ENCODE assay signal across 22 cellular contexts in genomic region chr14:90549794-90550591, GRCh38.
A peak's percentile ranks its signal among the peaks of the same experiment; 100 is the strongest.
DNase-seq lines count a peak whose midpoint lies in the region; ATAC-seq, FAIRE-seq and TF ChIP-seq lines count a peak whose summit lies in the region.
"Had no signal": no experiment of that assay in that cellular context is flagged by ENCODE, and none has a peak within 500 bp of the region (broad histone marks: within the 10 kb centered on the region; RNA-seq: fewer than 3 reads in every experiment).

No MANE protein-coding gene starts in this region.

- no peak for FAIRE-seq in D721Med (lab: Jason Lieb, UNC)
- FAIRE-seq: GM18507 had no signal

- no peak for TF ChIP-seq CTCF in D721Med (IDR thresholded peaks at IDR 0.05; ENCODE audit: insufficient read depth, missing control alignments)

- intact Hi-C loops in dendritic cell treated with granulocyte-macrophage colony-stimulating factor and Interleukin-4, amounts not matched to agents 40 ng/mL and 50 ng/mL, for 4 days (cut with micrococcal nuclease), result no loop called here
- intact Hi-C loops in Right ventricle myocardium inferior (cut with DNase I), result loop anchor here (5.0 kb wide), 1 partner anchor 38 kb away; no protein-coding TSS in a partner anchor

- peak overlapping the region; percentile 81 for H3K27ac Mint-ChIP-seq in dendritic cell treated with granulocyte-macrophage colony-stimulating factor and Interleukin-4, amounts not matched to agents 40 ng/mL and 50 ng/mL, for 4 days
- H3K27ac Mint-ChIP-seq: CD4-positive, alpha-beta memory T cell; IgD-negative memory B cell had no signal

- H3K14ac ChIP-seq in neuronal stem cell (ENCODE audit: low read length), result no peak overlapping the region

- no peak overlapping the region for H4K8ac ChIP-seq in neuronal stem cell (ENCODE audit: low read depth, low read length)

- peaks cover 7 to 16% of the 10 kb centered on the region in 2 donors for H3K4me1 ChIP-seq in neuronal stem cell (ENCODE audit: control insufficient read depth in 2 of 2, insufficient read depth in 1 of 2, low read depth in 1 of 2, low read length in 2 of 2)

- H3K36me3 ChIP-seq in neuronal stem cell (replicated peaks in 1 of 2; ENCODE audit: control insufficient read depth in 2 of 2, insufficient read depth in 2 of 2, low read length in 2 of 2), result peaks cover 0 to 3% of the 10 kb centered on the region in 2 donors

- H3K79me1 ChIP-seq in neuronal stem cell (ENCODE audit: low read depth, low read length), result no peaks in the 10 kb centered on the region

- no peak overlapping the region for H2BK5ac ChIP-seq in neuronal stem cell (ENCODE audit: low read length)

- H3K9ac ChIP-seq in neuronal stem cell (ENCODE audit: low read depth, low read length, poor library complexity), result no peak overlapping the region

- H2AK5ac ChIP-seq in neuronal stem cell (ENCODE audit: low read depth, low read length), result no peak overlapping the region

- no peak for ATAC-seq in Right ventricle myocardium inferior
- ATAC-seq: HCT116, Panc1 had no signal

- H2BK12ac ChIP-seq in neuronal stem cell (ENCODE audit: low read length), result no peak overlapping the region

- no peak overlapping the region for H3K4me2 ChIP-seq in neuronal stem cell (ENCODE audit: insufficient read depth, low read length, poor library complexity, severe bottlenecking)

- H3K18ac ChIP-seq in neuronal stem cell (ENCODE audit: low read length), result no peak overlapping the region

- H4K91ac ChIP-seq in neuronal stem cell (ENCODE audit: low read depth, low read length, poor library complexity), result peak overlapping the region; percentile 28

- no peaks in the 10 kb centered on the region for H3K27me3 ChIP-seq in neuronal stem cell (ENCODE audit: control insufficient read depth in 3 of 3, insufficient read depth in 3 of 3, low read depth in 1 of 3, low read length in 3 of 3)

- H3K4me1 Mint-ChIP-seq in dendritic cell treated with granulocyte-macrophage colony-stimulating factor and Interleukin-4, amounts not matched to agents 40 ng/mL and 50 ng/mL, for 4 days (ENCODE audit: low read depth), result peaks cover 41% of the 10 kb centered on the region
- H3K4me1 Mint-ChIP-seq: CD4-positive, alpha-beta memory T cell; IgD-negative memory B cell had no signal

- peaks cover 11% of the 10 kb centered on the region for H3K36me3 Mint-ChIP-seq in dendritic cell treated with granulocyte-macrophage colony-stimulating factor and Interleukin-4, amounts not matched to agents 40 ng/mL and 50 ng/mL, for 4 days (ENCODE audit: low read depth)
- H3K36me3 Mint-ChIP-seq: CD4-positive, alpha-beta memory T cell; IgD-negative memory B cell had no signal

- H3K9me3 Mint-ChIP-seq in dendritic cell treated with granulocyte-macrophage colony-stimulating factor and Interleukin-4, amounts not matched to agents 40 ng/mL and 50 ng/mL, for 4 days, result no peaks in the 10 kb centered on the region
- H3K9me3 Mint-ChIP-seq: CD4-positive, alpha-beta memory T cell; IgD-negative memory B cell had no signal

- no peak overlapping the region for H2AFZ ChIP-seq in neuronal stem cell (ENCODE audit: low read length)

- no peak overlapping the region for H3K4ac ChIP-seq in neuronal stem cell (ENCODE audit: low read length)

- H3K9me3 ChIP-seq in neuronal stem cell (replicated peaks in 1 of 2; ENCODE audit: control insufficient read depth in 2 of 2, insufficient read depth in 1 of 2, low read depth in 1 of 2, low read length in 2 of 2), result peaks cover 5 to 6% of the 10 kb centered on the region in 2 donors
- H3K9me3 ChIP-seq: Caco-2 had no signal

- H2BK15ac ChIP-seq in neuronal stem cell (ENCODE audit: low read length), result no peak overlapping the region

- H3K4me3 ChIP-seq in neuronal stem cell (ENCODE audit: low read length in 2 of 2), result no peak overlapping the region

- no peak overlapping the region for H3K27ac ChIP-seq in neuronal stem cell (replicated peaks; ENCODE audit: low read length)

- H3K23ac ChIP-seq in neuronal stem cell (ENCODE audit: low read depth, low read length, poor library complexity), result no peak overlapping the region

- peaks cover 2% of the 10 kb centered on the region for H3K27me3 Mint-ChIP-seq in dendritic cell treated with granulocyte-macrophage colony-stimulating factor and Interleukin-4, amounts not matched to agents 40 ng/mL and 50 ng/mL, for 4 days
- H3K27me3 Mint-ChIP-seq: CD4-positive, alpha-beta memory T cell had no signal

- DNase-seq in NCI-H69 (lab: John Stamatoyannopoulos, UW), result peak; percentile 39
- DNase-seq in neuronal stem cell (ENCODE audit: low spot score), result no peak
- DNase-seq in Right ventricle myocardium inferior (ENCODE audit: missing footprints), result no peak
- no peak for DNase-seq in ureter (ENCODE audit: low spot score)
- no peak for DNase-seq in NCI-H82 (lab: John Stamatoyannopoulos, UW)
- no peak for DNase-seq in D721Med (ENCODE audit: insufficient read length, low spot score)
- DNase-seq: CD4-positive, alpha-beta memory T cell; DMS153; GOT3; Karpas-422; NCI-H1694 treated with DMSO at 0.1 percent for 48 hours; NCI-H2081 treated with DMSO at 0.1 percent for 48 hours; NCI-H2171 treated with DMSO at 0.1 percent for 48 hours; NCI-H446; NCI-H748 treated with DMSO at 0.1 percent for 48 hours; NK-92 treated with Interleukin-12 subunit alpha and Interleukin-12 subunit beta, amount 100 ng/mL, for 24 hours had no signal

- no peak overlapping the region for H3K4me3 Mint-ChIP-seq in dendritic cell treated with granulocyte-macrophage colony-stimulating factor and Interleukin-4, amounts not matched to agents 40 ng/mL and 50 ng/mL, for 4 days
- H3K4me3 Mint-ChIP-seq: CD4-positive, alpha-beta memory T cell; IgD-negative memory B cell had no signal

- WGBS in neuronal stem cell (ENCODE audit: extremely low coverage in 2 of 2, insufficient read length in 2 of 2, insufficient replicate concordance in 1 of 2), 2 donors, result no CpG with 5 or more reads among the region's 10 CpGs

- H2BK120ac ChIP-seq in neuronal stem cell (ENCODE audit: low read depth, low read length), result peak overlapping the region; percentile 33
